Comparison of ENCODE assay signal across 15 cellular contexts in the genomic region with DNA sequence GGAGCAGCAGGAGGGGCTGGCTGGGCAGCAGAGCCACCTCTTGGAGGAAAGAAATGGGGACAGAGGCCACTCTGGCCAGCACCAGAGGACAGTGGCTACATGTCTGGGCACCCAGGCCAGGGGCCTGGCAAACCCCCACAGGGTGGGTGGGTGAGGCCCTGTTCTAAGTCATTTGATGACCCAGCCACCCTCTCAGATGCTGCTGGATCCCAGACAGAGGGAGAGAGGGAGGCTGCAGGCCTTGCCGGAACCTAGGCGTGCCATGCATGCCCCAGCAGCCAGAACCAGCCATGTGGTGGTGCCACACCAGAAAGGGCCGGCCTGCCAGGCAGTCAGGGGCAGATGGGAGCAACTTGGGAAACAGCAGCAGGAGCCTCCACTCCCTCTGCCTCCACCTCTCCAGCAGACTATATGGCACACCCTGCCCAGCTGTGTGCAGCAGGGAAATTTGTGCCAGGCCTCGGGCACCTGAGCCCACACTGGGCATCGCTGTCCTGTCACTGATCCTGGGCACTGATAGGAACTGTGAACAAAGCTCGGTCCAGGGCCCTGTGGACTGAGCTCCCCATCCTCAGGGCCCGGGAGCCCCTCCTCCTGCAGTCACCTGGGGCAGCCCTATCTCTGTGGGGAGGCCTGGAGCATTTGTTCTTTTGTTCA. TPM values are rescaled to one million over a fixed set of nuclear protein-coding genes. Genes with fewer than 3 reads are reported as not detected.
DNase-seq lines count a peak whose midpoint lies in the region; ATAC-seq and TF ChIP-seq lines count a peak whose summit lies in the region.
"Had no signal": no experiment of that assay in that cellular context is flagged by ENCODE, and none has a peak within 500 bp of the region (broad histone marks: within the 10 kb centered on the region; RNA-seq: fewer than 3 reads in every experiment).

No MANE protein-coding gene starts in this region.

- H3K27ac ChIP-seq in BLaER1 (peak overlapping the region; percentile 74), endodermal cell (ENCODE audit: low read depth, low read length) (no peak overlapping the region), stomach (peak overlapping the region in 4 of 5 donors; percentile 2 to 74 (median 42))
- H3K27ac ChIP-seq: SJSA1 had no signal

- no peaks in the 10 kb centered on the region for H3K4me1 Mint-ChIP-seq in endodermal cell

- TF ChIP-seq CTCF in endodermal cell (conservative IDR thresholded peaks at IDR 0.05) (no peak), stomach (IDR thresholded peaks at IDR 0.05) (no peak)

- H3K27me3 ChIP-seq in BLaER1 (no peaks in the 10 kb centered on the region), endodermal cell (ENCODE audit: control insufficient read depth, insufficient read depth, low read length, poor library complexity, severe bottlenecking) (no peaks in the 10 kb centered on the region), stomach (peaks cover 0 to 4% (median 0%) of the 10 kb centered on the region in 3 donors)

- peak overlapping the region; percentile 76 for H3K27ac Mint-ChIP-seq in endodermal cell
- H3K27ac Mint-ChIP-seq: GM23338 had no signal

- no peak for TF ChIP-seq POLR2A in stomach (IDR thresholded peaks at IDR 0.05)

- H3K36me3 ChIP-seq in BLaER1: no peaks in the 10 kb centered on the region
- no peaks in the 10 kb centered on the region for H3K36me3 ChIP-seq in endodermal cell (ENCODE audit: control insufficient read depth, insufficient read depth, low read length)
- no peaks in the 10 kb centered on the region for H3K36me3 ChIP-seq in stomach
- H3K36me3 ChIP-seq: SJSA1 had no signal

- H3K4me2 ChIP-seq in BLaER1: peak overlapping the region; percentile 68
- H3K4me2 ChIP-seq: GM23338 had no signal

- H3K4me3 Mint-ChIP-seq in endodermal cell: no peak overlapping the region
- H3K4me3 Mint-ChIP-seq: GM23338 had no signal

- 90 to 92% methylated on average over 2 to 7 of the region's 7 CpGs for WGBS in endodermal cell (ENCODE audit: insufficient coverage in 1 of 2, insufficient read length in 1 of 2), 2 experiments
- 51 to 86% (median 71%) methylated on average over 4 to 7 of the region's 7 CpGs for WGBS in stomach, 5 donors

- H3K9me3 ChIP-seq in BLaER1 (peaks cover 8% of the 10 kb centered on the region; the same call in 1 of the 2 replicates), endodermal cell (ENCODE audit: control insufficient read depth, low read length) (peaks cover 9% of the 10 kb centered on the region), stomach (peaks cover 0 to 4% (median 0%) of the 10 kb centered on the region in 4 donors)

- no peaks in the 10 kb centered on the region for H4K20me1 ChIP-seq in BLaER1

- H3K4me1 ChIP-seq in BLaER1: peaks cover 52% of the 10 kb centered on the region
- H3K4me1 ChIP-seq in endodermal cell (ENCODE audit: control insufficient read depth, insufficient read depth, low read length): no peaks in the 10 kb centered on the region
- peaks cover 11 to 34% (median 22%) of the 10 kb centered on the region in 4 donors for H3K4me1 ChIP-seq in stomach
- H3K4me1 ChIP-seq: SJSA1 had no signal

- DNase-seq in COR-L47 (lab: John Stamatoyannopoulos, UW) (peak; percentile 53), endodermal cell (no peak), stomach (no peak), SIG-M5 treated with dmso at 0.1 percent for 504 hours (lab: John Stamatoyannopoulos, UW; ENCODE audit: unreplicated experiment) (no peak), HUDEP-2 (lab: John Stamatoyannopoulos, UW; ENCODE audit: unreplicated experiment in 76 of 76) (no peak)
- DNase-seq: DMS153, GDM1, KG1, MV-4-11, NCI-H1694 treated with DMSO at 0.1 percent for 48 hours had no signal

- H3K36me3 Mint-ChIP-seq in endodermal cell (ENCODE audit: low read depth): no peaks in the 10 kb centered on the region

- H3K4me3 ChIP-seq in BLaER1: no peak overlapping the region
- no peak overlapping the region for H3K4me3 ChIP-seq in endodermal cell (ENCODE audit: low read length)
- no peak overlapping the region for H3K4me3 ChIP-seq in stomach
- H3K4me3 ChIP-seq: GM23338, SJSA1 had no signal

- H3K9me3 Mint-ChIP-seq in endodermal cell: peaks cover 6% of the 10 kb centered on the region

- H3K9ac ChIP-seq in BLaER1 (peak overlapping the region; percentile 51), endodermal cell (ENCODE audit: extremely low read depth, low read length, poor library complexity, severe bottlenecking) (no peak overlapping the region)

- ATAC-seq in GM18520 (IDR thresholded peaks at IDR 0.05; ENCODE audit: unreplicated experiment): no peak
- ATAC-seq: Panc1 had no signal

- TF ChIP-seq EP300 in stomach (IDR thresholded peaks at IDR 0.05): no peak

- no peaks in the 10 kb centered on the region for H3K27me3 Mint-ChIP-seq in endodermal cell (ENCODE audit: insufficient read depth)

- intact Hi-C loops in stomach (cut with DNase I; ENCODE audit: low total_unique reads): no loop called here

RNA-seq across cellular contexts. Expression of a gene that starts 45.2 kb away (rescaled TPM):
- 10 to 100 TPM; 12.8 to 17.7 TPM for total RNA-seq in endodermal cell
- polyA plus RNA-seq in endodermal cell (2013, experiment 1 of 2): 28.2 TPM
- 24.1 TPM for polyA plus RNA-seq in endodermal cell (2013, experiment 2 of 2)
- total RNA-seq in stomach: 1 to 10 TPM in 1 of 5 donors, under 1 TPM in 1, not detected in 3; 0.92 to 1.7 TPM
- 1 to 10 TPM; 1.4 to 2.2 (median 2.0) TPM for polyA plus RNA-seq in stomach

Comparison
In these comparisons a context has a peak if more than half of its experiments do, and no peak if none do; other contexts are left out.
1. RNA of a gene that starts 45.2 kb away (total RNA-seq): 12.8 to 17.7 TPM in endodermal cell; 0.92 to 1.7 TPM in stomach; every median in the first group is over 4 times any median in the second.